In genomic region chr4:26636458-26636857, GRCh38 we compare ENCODE assay signal across 29 cellular contexts.
"Had no signal": no experiment of that assay in that cellular context is flagged by ENCODE, and none has a peak within 500 bp of the region (broad histone marks: within the 10 kb centered on the region; RNA-seq: fewer than 3 reads in every experiment).

No MANE protein-coding gene starts in this region.

- H3K27ac ChIP-seq: adrenal gland, body of pancreas, colonic mucosa, esophagus muscularis mucosa, foreskin keratinocyte, gastroesophageal sphincter, heart right ventricle, VCaP had no signal

- DNase-seq: activated CD4-positive, alpha-beta T cell treated with anti-CD3 and anti-CD28 coated beads for 1 hour; activated CD4-positive, alpha-beta T cell treated with anti-CD3 and anti-CD28 coated beads for 4 hours; activated CD4-positive, alpha-beta T cell treated with anti-CD3 and anti-CD28 coated beads, Interleukin-2, amount 10 ng/mL, durations not matched to agents 7 days and 5 days; activated CD4-positive, alpha-beta T cell treated with anti-CD3 and anti-CD28 coated beads, Interleukin-2, amount 50 U/mL, for 48 hours; activated CD8-positive, alpha-beta memory T cell treated with anti-CD3 and anti-CD28 coated beads, Interleukin-2, amount 10 ng/mL, durations not matched to agents 7 days and 5 days; activated CD8-positive, alpha-beta memory T cell treated with anti-CD3 and anti-CD28 coated beads, Interleukin-2, amount 50 U/mL, for 4 hours; activated CD8-positive, alpha-beta T cell treated with anti-CD3 and anti-CD28 coated beads for 36 hours; activated effector memory CD4-positive, alpha-beta T cell treated with anti-CD3 and anti-CD28 coated beads, Interleukin-2, amount 50 U/mL, for 16 hours; activated naive CD4-positive, alpha-beta T cell treated with anti-CD3 and anti-CD28 coated beads for 36 hours; activated naive CD8-positive, alpha-beta T cell treated with anti-CD3 and anti-CD28 coated beads for 36 hours; activated naive CD8-positive, alpha-beta T cell treated with anti-CD3 and anti-CD28 coated beads, Interleukin-2, amount 50 U/mL, for 24 hours; activated T-cell treated with anti-CD3 and anti-CD28 coated beads, Interleukin-2, amount 50 U/mL, for 1 hour; activated T-cell treated with anti-CD3 and anti-CD28 coated beads, Interleukin-2, amount 50 U/mL, for 48 hours; adrenal gland; amygdala; aorta; body of pancreas; caudate nucleus; colonic mucosa; effector memory CD4-positive, alpha-beta T cell; endodermal cell; erythroblast; foreskin keratinocyte; heart right ventricle; T-helper 2 cell had no signal

- H3K9me3 ChIP-seq: adrenal gland, body of pancreas, colonic mucosa, esophagus muscularis mucosa, gastroesophageal sphincter, heart right ventricle had no signal

- H3K4me1 ChIP-seq: adrenal gland, body of pancreas, colonic mucosa, esophagus muscularis mucosa, foreskin keratinocyte, gastroesophageal sphincter, heart right ventricle had no signal

- H3K36me3 ChIP-seq: colonic mucosa had no signal

- H3K27me3 ChIP-seq: adrenal gland, body of pancreas, colonic mucosa, esophagus muscularis mucosa, foreskin keratinocyte, gastroesophageal sphincter, heart right ventricle had no signal

- ATAC-seq: activated CD8-positive, alpha-beta memory T cell treated with anti-CD3 and anti-CD28 coated beads, Interleukin-2, amount 10 ng/mL, durations not matched to agents 7 days and 5 days; activated CD8-positive, alpha-beta T cell treated with anti-CD3 and anti-CD28 coated beads for 36 hours; activated naive CD8-positive, alpha-beta T cell treated with anti-CD3 and anti-CD28 coated beads, Interleukin-2, amount 50 U/mL, for 24 hours; body of pancreas; foreskin keratinocyte; gastroesophageal sphincter; heart right ventricle; WTC11 had no signal

- H3K4me3 ChIP-seq: adrenal gland, body of pancreas, colonic mucosa, esophagus muscularis mucosa, gastroesophageal sphincter, heart right ventricle had no signal
